Comparison of ENCODE assay signal across 9 cellular contexts in genomic region chr20:54680872-54681297, GRCh38.
DNase-seq lines count a peak whose midpoint lies in the region; FAIRE-seq and TF ChIP-seq lines count a peak whose summit lies in the region.
"Had no signal": no experiment of that assay in that cellular context is flagged by ENCODE, and none has a peak within 500 bp of the region (broad histone marks: within the 10 kb centered on the region; RNA-seq: fewer than 3 reads in every experiment).

No MANE protein-coding gene starts in this region.

- no peak overlapping the region for H2AFZ ChIP-seq in astrocyte (ENCODE audit: low read depth, low read length)

- H3K4me1 Mint-ChIP-seq in astrocyte (ENCODE audit: low read depth, unreplicated experiment), result no peaks in the 10 kb centered on the region

- DNase-seq in AG04450 (ENCODE audit: low read depth, low spot score), result no peak
- DNase-seq in GM03348 (ENCODE audit: low spot score), result peak; percentile 56
- peak; percentile 52 for DNase-seq in NCI-H1694 treated with DMSO at 0.1 percent for 48 hours (lab: John Stamatoyannopoulos, UW)
- peak; percentile 2 for DNase-seq in astrocyte (ENCODE audit: low read depth)
- no peak for DNase-seq in kidney epithelial cell (ENCODE audit: low read depth)
- DNase-seq in T-helper 1 cell, result no peak
- DNase-seq in NCI-H2029 treated with DMSO at 0.1 percent for 48 hours (lab: John Stamatoyannopoulos, UW), result no peak
- no peak for DNase-seq in uterus

- peak; percentile 64 for TF ChIP-seq CTCF in AG04450 (IDR thresholded peaks at IDR 0.05; ENCODE audit: low read depth, low read length)
- TF ChIP-seq CTCF in astrocyte (IDR thresholded peaks at IDR 0.05; ENCODE audit: insufficient read depth, low read depth, low read length), result peak; percentile 68
- peak; percentile 69 for TF ChIP-seq CTCF in kidney epithelial cell (IDR thresholded peaks at IDR 0.05; ENCODE audit: insufficient read depth, low read length, poor library complexity, severe bottlenecking)
- TF ChIP-seq CTCF in uterus (IDR thresholded peaks at IDR 0.05), result peak in 2 of 4 experiments; percentile 52 to 67

- POLR2A ChIA-PET in AG04450 (lab: Yijun Ruan, JAX), result no interaction called here

- H3K9me3 Mint-ChIP-seq in astrocyte (ENCODE audit: unreplicated experiment), result no peaks in the 10 kb centered on the region

- H3K9me3 ChIP-seq in AG04450 (ENCODE audit: control insufficient read depth, insufficient read depth, low read length) (no peaks in the 10 kb centered on the region), astrocyte (ENCODE audit: insufficient read depth, low read depth, low read length) (no peaks in the 10 kb centered on the region), uterus (no peaks in the 10 kb centered on the region)

- H3K4me1 ChIP-seq in astrocyte (ENCODE audit: insufficient read depth, low read length) (no peaks in the 10 kb centered on the region), uterus (no peaks in the 10 kb centered on the region)

- CTCF ChIA-PET in AG04450 (lab: Charles Lee), result interaction anchor here (0.6 to 4.8 kb wide), 25 partner anchors 10 to 1669 kb away, joined by 3 to 44 read pairs (median 3); partner anchors contain the start of gene MC3R

- no peak overlapping the region for H3K27ac Mint-ChIP-seq in astrocyte (ENCODE audit: unreplicated experiment)

- TF ChIP-seq POLR2A in uterus (IDR thresholded peaks at IDR 0.05), result no peak

- peak overlapping the region; percentile 21 for H3K4me2 ChIP-seq in astrocyte (ENCODE audit: low read length)

- no peaks in the 10 kb centered on the region for H3K36me3 Mint-ChIP-seq in astrocyte (ENCODE audit: low read depth, unreplicated experiment)

- peaks cover 43% of the 10 kb centered on the region for H3K27me3 Mint-ChIP-seq in astrocyte (ENCODE audit: low read depth, unreplicated experiment)

- H3K27me3 ChIP-seq in AG04450 (ENCODE audit: control insufficient read depth, insufficient read depth, low read length) (no peaks in the 10 kb centered on the region), astrocyte (ENCODE audit: insufficient read depth, low read length) (peaks cover 8% of the 10 kb centered on the region), kidney epithelial cell (ENCODE audit: control insufficient read depth, insufficient read depth, low read length) (peaks cover 7% of the 10 kb centered on the region), uterus (no peaks in the 10 kb centered on the region)

- H3K9ac ChIP-seq in astrocyte (ENCODE audit: low read length), result no peak overlapping the region

- H3K27ac ChIP-seq in AG04450 (ENCODE audit: low read depth, low read length), result no peak overlapping the region
- H3K27ac ChIP-seq in astrocyte (ENCODE audit: low read depth, low read length), result no peak overlapping the region
- H3K27ac ChIP-seq in uterus, result no peak overlapping the region

- no peaks in the 10 kb centered on the region for H3K79me2 ChIP-seq in astrocyte (ENCODE audit: insufficient read depth, low read length)

- no peak for FAIRE-seq in astrocyte (lab: Jason Lieb, UNC)
- FAIRE-seq: islet of Langerhans had no signal

- intact Hi-C loops in uterus (cut with DNase I; ENCODE audit: low total_unique reads), result no loop called here

- H3K36me3 ChIP-seq in astrocyte (ENCODE audit: insufficient read depth, low read length) (no peaks in the 10 kb centered on the region), kidney epithelial cell (ENCODE audit: control insufficient read depth, insufficient read depth, low read length) (no peaks in the 10 kb centered on the region), uterus (no peaks in the 10 kb centered on the region)

- H4K20me1 ChIP-seq in astrocyte (ENCODE audit: insufficient read depth, low read length), result no peaks in the 10 kb centered on the region

- H3K4me3 Mint-ChIP-seq in astrocyte (ENCODE audit: unreplicated experiment), result no peak overlapping the region

- no peak overlapping the region for H3K4me3 ChIP-seq in AG04450 (ENCODE audit: low read depth, low read length)
- no peak overlapping the region for H3K4me3 ChIP-seq in astrocyte (ENCODE audit: insufficient read depth, low read depth, low read length)
- no peak overlapping the region for H3K4me3 ChIP-seq in kidney epithelial cell (ENCODE audit: low read depth, low read length)
- H3K4me3 ChIP-seq in uterus, result no peak overlapping the region

Comparison
In these comparisons a context has a peak if more than half of its experiments do, and no peak if none do; other contexts are left out.
1. DNase-seq: peak in GM03348 (single experiment), NCI-H1694 treated with DMSO at 0.1 percent for 48 hours (single experiment) and astrocyte (single experiment); none in AG04450 (single experiment), kidney epithelial cell (single experiment), T-helper 1 cell (0 of 5), NCI-H2029 treated with DMSO at 0.1 percent for 48 hours (single experiment) and uterus (0 of 2).